10 cellular contexts compared by ENCODE assay signal in genomic region chr3:45143673-45144670, GRCh38. TPM values are rescaled to one million over a fixed set of nuclear protein-coding genes. Genes with fewer than 3 reads are reported as not detected.
DNase-seq lines count a peak whose midpoint lies in the region; ATAC-seq lines count a peak whose summit lies in the region.
"Had no signal": no experiment of that assay in that cellular context is flagged by ENCODE, and none has a peak within 500 bp of the region (broad histone marks: within the 10 kb centered on the region; RNA-seq: fewer than 3 reads in every experiment).

No MANE protein-coding gene starts in this region.

- H4K91ac ChIP-seq in trophoblast cell (ENCODE audit: low read depth, low read length) = no peak overlapping the region

- no peak overlapping the region for H2AFZ ChIP-seq in trophoblast cell (ENCODE audit: insufficient read depth, low read length, poor library complexity)

- no peaks in the 10 kb centered on the region for H3K9me3 ChIP-seq in trophoblast cell (ENCODE audit: insufficient read depth, low read depth, low read length)
- H3K9me3 ChIP-seq: SJCRH30 had no signal

- H3K18ac ChIP-seq in trophoblast cell (ENCODE audit: low read length) = no peak overlapping the region

- H3K4me1 Mint-ChIP-seq in activated naive CD8-positive, alpha-beta T cell treated with anti-CD3 and anti-CD28 coated beads for 36 hours = peaks cover 21% of the 10 kb centered on the region
- H3K4me1 Mint-ChIP-seq in memory B cell = peaks cover 8% of the 10 kb centered on the region

- ATAC-seq in HG02981 (IDR thresholded peaks at IDR 0.05; ENCODE audit: unreplicated experiment) (peak; percentile 62), memory B cell (ENCODE audit: low read depth) (peak; percentile 32)

- peaks cover 2% of the 10 kb centered on the region for H3K79me2 ChIP-seq in trophoblast cell (ENCODE audit: control insufficient read depth, insufficient read depth, low read length, poor library complexity)

- no peak overlapping the region for H3K4me3 ChIP-seq in trophoblast cell (ENCODE audit: low read depth, low read length)
- H3K4me3 ChIP-seq: SJCRH30 had no signal

- peaks cover 7% of the 10 kb centered on the region for H3K27me3 ChIP-seq in trophoblast cell (ENCODE audit: insufficient read depth, low read length)
- H3K27me3 ChIP-seq: SJCRH30 had no signal

- no peak overlapping the region for H2BK120ac ChIP-seq in trophoblast cell (ENCODE audit: insufficient read depth, low read length, poor library complexity)

- no peak overlapping the region for H2AK5ac ChIP-seq in trophoblast cell (ENCODE audit: low read length)

- H4K12ac ChIP-seq in trophoblast cell (ENCODE audit: low read depth, low read length) = no peak overlapping the region

- no peaks in the 10 kb centered on the region for H3K79me1 ChIP-seq in trophoblast cell (ENCODE audit: low read length)

- H2BK12ac ChIP-seq in trophoblast cell (ENCODE audit: low read length) = no peak overlapping the region

- no peak overlapping the region for H3K27ac ChIP-seq in trophoblast cell (ENCODE audit: low read depth, low read length)
- H3K27ac ChIP-seq: SJCRH30 had no signal

- no peak overlapping the region for H3K27ac Mint-ChIP-seq in activated naive CD8-positive, alpha-beta T cell treated with anti-CD3 and anti-CD28 coated beads for 36 hours
- no peak overlapping the region for H3K27ac Mint-ChIP-seq in memory B cell

- H3K36me3 ChIP-seq in trophoblast cell (ENCODE audit: control insufficient read depth in 1 of 2, insufficient read depth in 2 of 2, low read length in 2 of 2) = no peaks in the 10 kb centered on the region
- H3K36me3 ChIP-seq: SJCRH30 had no signal

- H3K4ac ChIP-seq in trophoblast cell (ENCODE audit: low read depth, low read length) = no peak overlapping the region

- WGBS in trophoblast cell (ENCODE audit: extremely low coverage, insufficient coverage, insufficient read length) = no CpG with 5 or more reads among the region's 6 CpGs

- H3K9me3 Mint-ChIP-seq in activated naive CD8-positive, alpha-beta T cell treated with anti-CD3 and anti-CD28 coated beads for 36 hours = no peaks in the 10 kb centered on the region
- no peaks in the 10 kb centered on the region for H3K9me3 Mint-ChIP-seq in memory B cell

- peaks cover 14 to 19% of the 10 kb centered on the region in 2 experiments for H3K4me1 ChIP-seq in trophoblast cell (ENCODE audit: control insufficient read depth in 1 of 2, insufficient read depth in 2 of 2, low read length in 2 of 2)
- H3K4me1 ChIP-seq: SJCRH30 had no signal

- peak overlapping the region; percentile 29 for H3K4me3 Mint-ChIP-seq in activated naive CD8-positive, alpha-beta T cell treated with anti-CD3 and anti-CD28 coated beads for 36 hours
- H3K4me3 Mint-ChIP-seq in memory B cell = peak overlapping the region; percentile 18

- H3K27me3 Mint-ChIP-seq in activated naive CD8-positive, alpha-beta T cell treated with anti-CD3 and anti-CD28 coated beads for 36 hours = peaks cover 60% of the 10 kb centered on the region
- peaks cover 30% of the 10 kb centered on the region for H3K27me3 Mint-ChIP-seq in memory B cell

- H3K9ac ChIP-seq in trophoblast cell (ENCODE audit: low read length) = no peak overlapping the region

- no peak overlapping the region for H3K23ac ChIP-seq in trophoblast cell (ENCODE audit: low read length)

- H3K4me2 ChIP-seq in trophoblast cell (ENCODE audit: low read length) = no peak overlapping the region

- no peak overlapping the region for H2BK5ac ChIP-seq in trophoblast cell (ENCODE audit: low read depth, low read length, poor library complexity)

- H3K14ac ChIP-seq in trophoblast cell (ENCODE audit: low read length) = no peak overlapping the region

- H3K36me3 Mint-ChIP-seq in activated naive CD8-positive, alpha-beta T cell treated with anti-CD3 and anti-CD28 coated beads for 36 hours = no peaks in the 10 kb centered on the region
- no peaks in the 10 kb centered on the region for H3K36me3 Mint-ChIP-seq in memory B cell

- H4K8ac ChIP-seq in trophoblast cell (ENCODE audit: low read depth, low read length) = no peak overlapping the region

- DNase-seq in Daoy (ENCODE audit: low read depth) (peak; percentile 72), memory B cell (ENCODE audit: low spot score in 2 of 2) (no peak), HuH-7 (ENCODE audit: low spot score) (no peak), NCI-H345 treated with DMSO at 0.1 percent for 48 hours (lab: John Stamatoyannopoulos, UW; ENCODE audit: unreplicated experiment) (no peak), COR-L47 (lab: John Stamatoyannopoulos, UW) (no peak), trophoblast cell (no peak)
- DNase-seq in activated naive CD8-positive, alpha-beta T cell treated with anti-CD3 and anti-CD28 coated beads for 36 hours = no peak
- DNase-seq: occipital lobe, SJCRH30 had no signal

RNA-seq across cellular contexts. Expression of gene CDCP1, which starts 2.2 kb away (rescaled TPM):
- 12.9 and 20.6 TPM in 2 replicates for total RNA-seq in Daoy (2014; rRNA removed; shearing (Covaris generic))
- total RNA-seq in activated naive CD8-positive, alpha-beta T cell treated with anti-CD3 and anti-CD28 coated beads for 36 hours = 1 to 10 TPM in 1 of 2 experiments, under 1 TPM in 1; 0.82 to 1.1 TPM
- polyA plus RNA-seq in trophoblast cell (2013) = 3.7 and 4.1 TPM in 2 replicates
- total RNA-seq: SJCRH30 had no signal
